ENCODE assay signal across 1 cellular context in genomic region chr15:52294881-52295420, GRCh38.
TF ChIP-seq lines count a peak whose summit lies in the region.

No MANE protein-coding gene starts in this region.

TF ChIP-seq in endothelial cell of umbilical vein, 7 proteins besides CTCF, POLR2A, EP300 and RAD21:
- TF ChIP-seq FOS (IDR thresholded peaks at IDR 0.05; ENCODE audit: borderline replicate concordance, insufficient read depth, low read length): no peak
- no peak for TF ChIP-seq MAX (IDR thresholded peaks at IDR 0.05; ENCODE audit: insufficient read depth, insufficient read length)
- no peak for TF ChIP-seq GATA2 (IDR thresholded peaks at IDR 0.05; ENCODE audit: insufficient read depth, insufficient read length, low read depth, low read length)
- no peak for TF ChIP-seq EZH2 (IDR thresholded peaks at IDR 0.05; ENCODE audit: borderline replicate concordance, low read depth, low read length, severe bottlenecking)
- no peak for TF ChIP-seq MYC (IDR thresholded peaks at IDR 0.05; ENCODE audit: low read depth, low read length)
- TF ChIP-seq JUN (IDR thresholded peaks at IDR 0.05; ENCODE audit: borderline replicate concordance, insufficient read depth, insufficient read length, low read depth): no peak
